In genomic region chr5:157215143-157215825, GRCh38 we compare ENCODE assay signal across 13 cellular contexts. TPM values are rescaled to one million over a fixed set of nuclear protein-coding genes. Genes with fewer than 3 reads are reported as not detected.
DNase-seq lines count a peak whose midpoint lies in the region; ATAC-seq and TF ChIP-seq lines count a peak whose summit lies in the region.
"Had no signal": no experiment of that assay in that cellular context is flagged by ENCODE, and none has a peak within 500 bp of the region (broad histone marks: within the 10 kb centered on the region; RNA-seq: fewer than 3 reads in every experiment).

No MANE protein-coding gene starts in this region.

- no peaks in the 10 kb centered on the region for H3K9me3 ChIP-seq in thyroid gland

- H3K4me1 ChIP-seq in thyroid gland, result no peaks in the 10 kb centered on the region

- no peak for TF ChIP-seq POLR2A in lower leg skin (IDR thresholded peaks at IDR 0.05)
- no peak for TF ChIP-seq POLR2A in thyroid gland (IDR thresholded peaks at IDR 0.05)

- intact Hi-C loops in lower leg skin (cut with DNase I; ENCODE audit: low total_unique reads) (no loop called here), thyroid gland (cut with DNase I) (no loop called here)

- ATAC-seq in GM18498 (IDR thresholded peaks at IDR 0.05; ENCODE audit: unreplicated experiment) (peak; percentile 54), GM21360 (IDR thresholded peaks at IDR 0.05; ENCODE audit: unreplicated experiment) (peak; percentile 34), HG03342 (IDR thresholded peaks at IDR 0.05; ENCODE audit: unreplicated experiment) (peak; percentile 31)

- no peak for TF ChIP-seq CTCF in lower leg skin (IDR thresholded peaks at IDR 0.05)
- no peak for TF ChIP-seq CTCF in thyroid gland (IDR thresholded peaks at IDR 0.05)

- H3K27me3 ChIP-seq in thyroid gland, result no peaks in the 10 kb centered on the region

- WGBS in lower leg skin, 2 donors, result 77 to 81% methylated on average over 9 of the region's 9 CpGs
- 76 to 80% methylated on average over 9 of the region's 9 CpGs for WGBS in thyroid gland, 2 donors

- no peak overlapping the region for H3K4me3 ChIP-seq in lower leg skin (ENCODE audit: low read depth, poor library complexity, severe bottlenecking)
- H3K4me3 ChIP-seq in thyroid gland (replicated peaks in 1 of 3), result no peak overlapping the region

- peak; percentile 56 for DNase-seq in central memory CD4-positive, alpha-beta T cell
- no peak for DNase-seq in lower leg skin (ENCODE audit: low spot score in 2 of 2)
- DNase-seq in hypothalamus (lab: John Stamatoyannopoulos, UW), result no peak
- no peak for DNase-seq in NCI-H187 treated with DMSO at 0.1 percent for 48 hours (lab: John Stamatoyannopoulos, UW)
- DNase-seq in thyroid gland, result no peak
- DNase-seq: DMS53; stimulated activated CD4-positive, alpha-beta T cell treated with anti-CD3 and anti-CD28 coated beads, Interleukin-4, amount 100 ng/mL, for 4 hours had no signal

- H3K27ac ChIP-seq in thyroid gland, result no peak overlapping the region
- H3K27ac ChIP-seq: KMS-11 had no signal

- no peaks in the 10 kb centered on the region for H3K36me3 ChIP-seq in thyroid gland

RNA-seq across cellular contexts. Expression of gene ITK, which starts 34.6 kb away (rescaled TPM):
- 1 to 10 TPM in 3 of 4 donors, under 1 TPM in 1; 0.78 to 5.2 (median 2.1) TPM for total RNA-seq in lower leg skin
- total RNA-seq in thyroid gland, result 1 to 10 TPM; 1.7 to 3.6 (median 3.0) TPM
- total RNA-seq: neural crest cell had no signal

RNA-seq across cellular contexts. Expression of gene GARIN3, which starts 49.2 kb away (rescaled TPM):
- total RNA-seq in lower leg skin (not detected), thyroid gland (not detected)
- total RNA-seq: H4, neural crest cell had no signal

RNA-seq across cellular contexts. Expression of gene CYFIP2, which starts 50.6 kb away (rescaled TPM):
- total RNA-seq in lower leg skin (10 to 100 TPM in 1 of 4 donors, 1 to 10 TPM in 3; 3.2 to 16.2 (median 7.0) TPM), thyroid gland (10 to 100 TPM; 18.3 to 73.5 (median 34.6) TPM)
